8 cellular contexts compared by ENCODE assay signal in the genomic region with DNA sequence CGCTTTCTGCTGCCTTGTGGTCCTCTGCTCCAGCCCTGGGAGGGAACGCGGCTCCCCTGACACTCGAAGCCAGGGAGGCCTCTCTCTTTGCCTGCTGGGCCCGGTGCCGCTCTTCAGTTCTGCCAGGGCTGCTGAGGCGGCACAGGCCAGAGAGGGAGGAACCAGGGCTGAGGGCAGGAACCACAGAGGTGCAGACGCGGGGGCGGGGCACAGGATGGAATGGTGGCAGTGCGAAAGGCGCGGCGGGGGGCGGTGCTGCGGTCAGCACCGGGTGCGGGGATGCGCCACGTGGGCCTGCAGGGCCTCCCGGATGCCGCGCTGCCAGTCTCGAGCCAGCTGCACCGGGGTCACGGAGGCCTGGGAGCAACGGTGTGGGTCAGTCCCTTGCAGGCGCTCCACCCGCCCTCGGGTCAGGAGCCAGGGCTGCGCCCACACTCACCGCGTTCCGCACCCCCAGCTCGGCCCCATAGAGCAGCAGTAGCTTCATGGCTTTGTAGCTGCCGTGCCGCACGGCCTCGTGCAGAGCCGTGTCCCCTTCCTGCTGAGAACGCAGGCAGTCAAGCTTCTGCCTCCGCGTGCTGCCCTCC. TPM values are rescaled to one million over a fixed set of nuclear protein-coding genes. Genes with fewer than 3 reads are reported as not detected.
DNase-seq lines count a peak whose midpoint lies in the region; ATAC-seq, FAIRE-seq and TF ChIP-seq lines count a peak whose summit lies in the region.

No MANE protein-coding gene starts in this region.

- H3K27ac ChIP-seq in KMS-11: peak overlapping the region; percentile 55

- no peaks in the 10 kb centered on the region for H3K27me3 ChIP-seq in KMS-11 (ENCODE audit: insufficient read depth, low read depth)

- TF ChIP-seq CTCF in KMS-11 (conservative IDR thresholded peaks at IDR 0.05; ENCODE audit: low read depth, low read length): no peak

- FAIRE-seq in RCC 7860 (lab: Jason Lieb, UNC): no peak

- no peak overlapping the region; the same call in 1 of the 2 replicates for H3K9ac ChIP-seq in KMS-11

- peak overlapping the region; percentile 37 for H3K4me2 ChIP-seq in KMS-11

- H3K79me2 ChIP-seq in KMS-11 (ENCODE audit: insufficient read depth, low read depth): no peaks in the 10 kb centered on the region

- H2AFZ ChIP-seq in KMS-11 (ENCODE audit: low read depth): no peak overlapping the region

- H3K36me3 ChIP-seq in KMS-11 (ENCODE audit: insufficient read depth): no peaks in the 10 kb centered on the region

- DNase-seq in activated T-cell treated with anti-CD3 and anti-CD28 coated beads for 48 hours (ENCODE audit: low read depth) (peak; percentile 73), left lobe of liver (ENCODE audit: low spot score) (no peak), RCC 7860 (ENCODE audit: low spot score) (no peak), NCI-H2081 (lab: John Stamatoyannopoulos, UW) (no peak)
- peak; percentile 56 to 79 for DNase-seq in stimulated activated CD8-positive, alpha-beta memory T cell treated with anti-CD3 and anti-CD28 coated beads, Interleukin-7, amount 100 ng/mL, for 4 hours (ENCODE audit: low read depth in 2 of 2)

- ATAC-seq in GM19025 (IDR thresholded peaks at IDR 0.05; ENCODE audit: low read depth, unreplicated experiment) (peak; percentile 79), left lobe of liver (peak; percentile 44), SK-N-SH treated with all-trans-retinoic acid at 6 μM for 48 hours (no peak)

- no peak overlapping the region for H3K4me3 ChIP-seq in KMS-11 (IDR thresholded peaks at IDR 0.05; ENCODE audit: insufficient read depth, low read depth, low read length)

- H3K4me1 ChIP-seq in KMS-11 (ENCODE audit: low read depth, poor library complexity, severe bottlenecking): peaks cover 63% of the 10 kb centered on the region

- no peaks in the 10 kb centered on the region for H4K20me1 ChIP-seq in KMS-11 (ENCODE audit: insufficient read depth)

TF ChIP-seq in SK-N-SH treated with all-trans-retinoic acid at 6 μM for 48 hours, 23 proteins besides CTCF, POLR2A, EP300 and RAD21:
- TF ChIP-seq, protein P1, sequence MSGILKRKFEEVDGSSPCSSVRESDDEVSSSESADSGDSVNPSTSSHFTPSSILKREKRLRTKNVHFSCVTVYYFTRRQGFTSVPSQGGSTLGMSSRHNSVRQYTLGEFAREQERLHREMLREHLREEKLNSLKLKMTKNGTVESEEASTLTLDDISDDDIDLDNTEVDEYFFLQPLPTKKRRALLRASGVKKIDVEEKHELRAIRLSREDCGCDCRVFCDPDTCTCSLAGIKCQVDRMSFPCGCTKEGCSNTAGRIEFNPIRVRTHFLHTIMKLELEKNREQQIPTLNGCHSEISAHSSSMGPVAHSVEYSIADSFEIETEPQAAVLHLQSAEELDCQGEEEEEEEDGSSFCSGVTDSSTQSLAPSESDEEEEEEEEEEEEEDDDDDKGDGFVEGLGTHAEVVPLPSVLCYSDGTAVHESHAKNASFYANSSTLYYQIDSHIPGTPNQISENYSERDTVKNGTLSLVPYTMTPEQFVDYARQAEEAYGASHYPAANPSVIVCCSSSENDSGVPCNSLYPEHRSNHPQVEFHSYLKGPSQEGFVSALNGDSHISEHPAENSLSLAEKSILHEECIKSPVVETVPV (CRISPR knock-in tag; IDR thresholded peaks at IDR 0.05): no peak
- TF ChIP-seq SNAI2 (CRISPR knock-in tag; IDR thresholded peaks at IDR 0.05) (no peak), ARNTL (CRISPR knock-in tag; IDR thresholded peaks at IDR 0.05; ENCODE audit: borderline replicate concordance, low read depth) (no peak), RARB (CRISPR knock-in tag; IDR thresholded peaks at IDR 0.05) (no peak), ZC3H10 (CRISPR knock-in tag; IDR thresholded peaks at IDR 0.05) (no peak), OSR1 (CRISPR knock-in tag; IDR thresholded peaks at IDR 0.05) (no peak), ZFP3 (CRISPR knock-in tag; IDR thresholded peaks at IDR 0.05) (no peak), ZNF8 (CRISPR knock-in tag; IDR thresholded peaks at IDR 0.05) (no peak), ZNF70 (CRISPR knock-in tag; IDR thresholded peaks at IDR 0.05) (no peak), TCF4 (CRISPR knock-in tag; IDR thresholded peaks at IDR 0.05; ENCODE audit: borderline replicate concordance) (no peak), ZNF565 (CRISPR knock-in tag; conservative IDR thresholded peaks at IDR 0.05; ENCODE audit: low read depth) (no peak), CSDC2 (CRISPR knock-in tag; IDR thresholded peaks at IDR 0.05) (no peak), GLIS3 (CRISPR knock-in tag; IDR thresholded peaks at IDR 0.05) (no peak), BACH2 (CRISPR knock-in tag; IDR thresholded peaks at IDR 0.05; ENCODE audit: borderline replicate concordance) (no peak), ZFP30 (CRISPR knock-in tag; IDR thresholded peaks at IDR 0.05) (no peak)
- TF ChIP-seq, protein P2, sequence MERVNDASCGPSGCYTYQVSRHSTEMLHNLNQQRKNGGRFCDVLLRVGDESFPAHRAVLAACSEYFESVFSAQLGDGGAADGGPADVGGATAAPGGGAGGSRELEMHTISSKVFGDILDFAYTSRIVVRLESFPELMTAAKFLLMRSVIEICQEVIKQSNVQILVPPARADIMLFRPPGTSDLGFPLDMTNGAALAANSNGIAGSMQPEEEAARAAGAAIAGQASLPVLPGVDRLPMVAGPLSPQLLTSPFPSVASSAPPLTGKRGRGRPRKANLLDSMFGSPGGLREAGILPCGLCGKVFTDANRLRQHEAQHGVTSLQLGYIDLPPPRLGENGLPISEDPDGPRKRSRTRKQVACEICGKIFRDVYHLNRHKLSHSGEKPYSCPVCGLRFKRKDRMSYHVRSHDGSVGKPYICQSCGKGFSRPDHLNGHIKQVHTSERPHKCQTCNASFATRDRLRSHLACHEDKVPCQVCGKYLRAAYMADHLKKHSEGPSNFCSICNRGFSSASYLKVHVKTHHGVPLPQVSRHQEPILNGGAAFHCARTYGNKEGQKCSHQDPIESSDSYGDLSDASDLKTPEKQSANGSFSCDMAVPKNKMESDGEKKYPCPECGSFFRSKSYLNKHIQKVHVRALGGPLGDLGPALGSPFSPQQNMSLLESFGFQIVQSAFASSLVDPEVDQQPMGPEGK (CRISPR knock-in tag; IDR thresholded peaks at IDR 0.05; ENCODE audit: borderline replicate concordance): no peak
- TF ChIP-seq, protein P3, sequence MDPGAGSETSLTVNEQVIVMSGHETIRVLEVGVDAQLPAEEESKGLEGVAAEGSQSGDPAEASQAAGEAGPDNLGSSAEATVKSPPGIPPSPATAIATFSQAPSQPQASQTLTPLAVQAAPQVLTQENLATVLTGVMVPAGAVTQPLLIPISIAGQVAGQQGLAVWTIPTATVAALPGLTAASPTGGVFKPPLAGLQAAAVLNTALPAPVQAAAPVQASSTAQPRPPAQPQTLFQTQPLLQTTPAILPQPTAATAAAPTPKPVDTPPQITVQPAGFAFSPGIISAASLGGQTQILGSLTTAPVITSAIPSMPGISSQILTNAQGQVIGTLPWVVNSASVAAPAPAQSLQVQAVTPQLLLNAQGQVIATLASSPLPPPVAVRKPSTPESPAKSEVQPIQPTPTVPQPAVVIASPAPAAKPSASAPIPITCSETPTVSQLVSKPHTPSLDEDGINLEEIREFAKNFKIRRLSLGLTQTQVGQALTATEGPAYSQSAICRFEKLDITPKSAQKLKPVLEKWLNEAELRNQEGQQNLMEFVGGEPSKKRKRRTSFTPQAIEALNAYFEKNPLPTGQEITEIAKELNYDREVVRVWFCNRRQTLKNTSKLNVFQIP (CRISPR knock-in tag; IDR thresholded peaks at IDR 0.05; ENCODE audit: borderline replicate concordance, low read depth): no peak
- TF ChIP-seq, protein P4, sequence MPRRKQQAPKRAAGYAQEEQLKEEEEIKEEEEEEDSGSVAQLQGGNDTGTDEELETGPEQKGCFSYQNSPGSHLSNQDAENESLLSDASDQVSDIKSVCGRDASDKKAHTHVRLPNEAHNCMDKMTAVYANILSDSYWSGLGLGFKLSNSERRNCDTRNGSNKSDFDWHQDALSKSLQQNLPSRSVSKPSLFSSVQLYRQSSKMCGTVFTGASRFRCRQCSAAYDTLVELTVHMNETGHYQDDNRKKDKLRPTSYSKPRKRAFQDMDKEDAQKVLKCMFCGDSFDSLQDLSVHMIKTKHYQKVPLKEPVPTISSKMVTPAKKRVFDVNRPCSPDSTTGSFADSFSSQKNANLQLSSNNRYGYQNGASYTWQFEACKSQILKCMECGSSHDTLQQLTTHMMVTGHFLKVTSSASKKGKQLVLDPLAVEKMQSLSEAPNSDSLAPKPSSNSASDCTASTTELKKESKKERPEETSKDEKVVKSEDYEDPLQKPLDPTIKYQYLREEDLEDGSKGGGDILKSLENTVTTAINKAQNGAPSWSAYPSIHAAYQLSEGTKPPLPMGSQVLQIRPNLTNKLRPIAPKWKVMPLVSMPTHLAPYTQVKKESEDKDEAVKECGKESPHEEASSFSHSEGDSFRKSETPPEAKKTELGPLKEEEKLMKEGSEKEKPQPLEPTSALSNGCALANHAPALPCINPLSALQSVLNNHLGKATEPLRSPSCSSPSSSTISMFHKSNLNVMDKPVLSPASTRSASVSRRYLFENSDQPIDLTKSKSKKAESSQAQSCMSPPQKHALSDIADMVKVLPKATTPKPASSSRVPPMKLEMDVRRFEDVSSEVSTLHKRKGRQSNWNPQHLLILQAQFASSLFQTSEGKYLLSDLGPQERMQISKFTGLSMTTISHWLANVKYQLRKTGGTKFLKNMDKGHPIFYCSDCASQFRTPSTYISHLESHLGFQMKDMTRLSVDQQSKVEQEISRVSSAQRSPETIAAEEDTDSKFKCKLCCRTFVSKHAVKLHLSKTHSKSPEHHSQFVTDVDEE (CRISPR knock-in tag; IDR thresholded peaks at IDR 0.05): no peak
- TF ChIP-seq, protein P5, sequence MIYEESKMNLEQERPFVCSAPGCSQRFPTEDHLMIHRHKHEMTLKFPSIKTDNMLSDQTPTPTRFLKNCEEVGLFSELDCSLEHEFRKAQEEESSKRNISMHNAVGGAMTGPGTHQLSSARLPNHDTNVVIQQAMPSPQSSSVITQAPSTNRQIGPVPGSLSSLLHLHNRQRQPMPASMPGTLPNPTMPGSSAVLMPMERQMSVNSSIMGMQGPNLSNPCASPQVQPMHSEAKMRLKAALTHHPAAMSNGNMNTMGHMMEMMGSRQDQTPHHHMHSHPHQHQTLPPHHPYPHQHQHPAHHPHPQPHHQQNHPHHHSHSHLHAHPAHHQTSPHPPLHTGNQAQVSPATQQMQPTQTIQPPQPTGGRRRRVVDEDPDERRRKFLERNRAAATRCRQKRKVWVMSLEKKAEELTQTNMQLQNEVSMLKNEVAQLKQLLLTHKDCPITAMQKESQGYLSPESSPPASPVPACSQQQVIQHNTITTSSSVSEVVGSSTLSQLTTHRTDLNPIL (CRISPR knock-in tag; IDR thresholded peaks at IDR 0.05; ENCODE audit: low read depth): no peak

RNA-seq across cellular contexts. Expression of a gene that starts 4.4 kb away (rescaled TPM):
- 4.4 TPM for total RNA-seq in left lobe of liver

RNA-seq across cellular contexts. Expression of a gene that starts 18.4 kb away (rescaled TPM):
- 9.5 TPM for total RNA-seq in left lobe of liver

RNA-seq across cellular contexts. Expression of a gene that starts 23.3 kb away (rescaled TPM):
- total RNA-seq in left lobe of liver: 31.4 TPM

RNA-seq across cellular contexts. Expression of a gene that starts 30.5 kb away (rescaled TPM):
- total RNA-seq in left lobe of liver: 18.6 TPM

Comparison
In these comparisons a context has a peak if more than half of its experiments do, and no peak if none do; other contexts are left out.
1. DNase-seq: peak in activated T-cell treated with anti-CD3 and anti-CD28 coated beads for 48 hours (single experiment) and stimulated activated CD8-positive, alpha-beta memory T cell treated with anti-CD3 and anti-CD28 coated beads, Interleukin-7, amount 100 ng/mL, for 4 hours (2 of 2); none in left lobe of liver (single experiment), RCC 7860 (single experiment) and NCI-H2081 (0 of 2).